20 cellular contexts compared by ENCODE assay signal in the genomic region with DNA sequence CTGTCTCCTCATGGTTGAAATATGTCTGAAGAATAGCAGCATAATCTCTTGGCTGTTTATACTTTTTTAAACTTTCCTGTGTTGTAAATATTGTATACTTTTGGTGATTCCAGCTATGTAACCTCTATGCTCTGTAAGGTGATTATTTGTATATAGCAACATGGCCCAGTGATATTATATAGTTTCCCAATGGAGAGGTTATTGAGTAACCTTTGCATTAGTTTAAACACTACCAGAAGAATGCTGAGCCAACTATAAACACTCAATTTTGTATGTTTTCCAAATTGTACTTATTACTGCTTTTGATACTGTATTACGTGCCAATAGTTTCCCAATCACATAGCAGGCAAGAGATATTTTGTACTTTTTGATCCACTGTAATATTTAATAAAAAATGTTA.
DNase-seq lines count a peak whose midpoint lies in the region; ATAC-seq, FAIRE-seq and TF ChIP-seq lines count a peak whose summit lies in the region.
"Had no signal": no experiment of that assay in that cellular context is flagged by ENCODE, and none has a peak within 500 bp of the region (broad histone marks: within the 10 kb centered on the region; RNA-seq: fewer than 3 reads in every experiment).

No MANE protein-coding gene starts in this region.

- no peak overlapping the region for H4K91ac ChIP-seq in H9 (ENCODE audit: insufficient read length, low read depth, low read length)

- no peak for TF ChIP-seq POLR2A in A549 (IDR thresholded peaks at IDR 0.05; ENCODE audit: low read length)
- no peak for TF ChIP-seq POLR2A in esophagus squamous epithelium (IDR thresholded peaks at IDR 0.05)
- no peak for TF ChIP-seq POLR2A in lower leg skin (IDR thresholded peaks at IDR 0.05)

- H3K27ac Mint-ChIP-seq in HFFc6 (0 out of 2 replicates have a peak overlapping the region, but pooled peaks have one; percentile 83), H9 (no peak overlapping the region)
- H3K27ac Mint-ChIP-seq: endodermal cell, memory B cell had no signal

- CTCF ChIA-PET in A549 (lab: Yijun Ruan, JAX), result interaction anchor here (1.2 to 2.1 kb wide), 3 partner anchors 12 to 32 kb away, joined by 4 to 6 read pairs (median 4); no protein-coding TSS in a partner anchor

- no peaks in the 10 kb centered on the region for H3K27me3 ChIP-seq in esophagus squamous epithelium
- no peaks in the 10 kb centered on the region for H3K27me3 ChIP-seq in psoas muscle (ENCODE audit: insufficient read depth in 3 of 3, low read length in 2 of 3)
- H3K27me3 ChIP-seq in H9 (ENCODE audit: insufficient read depth, low read length), result no peaks in the 10 kb centered on the region

- peaks cover 12 to 21% (median 16%) of the 10 kb centered on the region in 3 donors for H3K36me3 ChIP-seq in esophagus squamous epithelium
- H3K36me3 ChIP-seq in psoas muscle (ENCODE audit: insufficient read depth in 1 of 2, low read depth in 1 of 2), result peaks cover 0 to 22% of the 10 kb centered on the region in 2 donors
- H3K36me3 ChIP-seq in kidney (ENCODE audit: control insufficient read depth in 1 of 2, insufficient read depth in 2 of 2, low read length in 2 of 2), result peaks cover 11 to 17% of the 10 kb centered on the region in 2 donors

- no peak overlapping the region for H3K23ac ChIP-seq in H9 (ENCODE audit: insufficient read length, low read depth, low read length)

- H3K9ac ChIP-seq in kidney (ENCODE audit: low read length in 2 of 2) (no peak overlapping the region), H9 (ENCODE audit: extremely low read depth, insufficient read length, low read length) (no peak overlapping the region)

- H3K36me3 Mint-ChIP-seq in HFFc6 (ENCODE audit: low read depth) (peaks cover 69% of the 10 kb centered on the region), H9 (ENCODE audit: insufficient read depth in 1 of 3, low read depth in 3 of 3) (no peaks in the 10 kb centered on the region)

- no peak overlapping the region for H3K4me3 Mint-ChIP-seq in HFFc6
- no peak overlapping the region for H3K4me3 Mint-ChIP-seq in H9
- H3K4me3 Mint-ChIP-seq: activated T-cell treated with anti-CD3 and anti-CD28 coated beads, Interleukin-2, amount 50 U/mL, for 4 hours; endodermal cell; memory B cell; natural killer cell treated with Interleukin-12 subunit alpha and Interleukin-12 subunit beta and Interleukin-15 and Interleukin-18, amount 100 ng/mL, for 72 hours had no signal

- peak in 1 of 2 experiments; percentile 28; a peak in 1 of 5 replicates for TF ChIP-seq EP300 in A549 (IDR thresholded peaks at IDR 0.05)

- H2BK15ac ChIP-seq in H9 (ENCODE audit: low read depth, low read length), result no peak overlapping the region

- H3K4me1 ChIP-seq in A549 (peaks cover 47% of the 10 kb centered on the region), esophagus squamous epithelium (peaks cover 0 to 48% (median 22%) of the 10 kb centered on the region in 3 donors), psoas muscle (peaks cover 21% of the 10 kb centered on the region), kidney (ENCODE audit: control insufficient read depth in 1 of 2, insufficient read depth in 1 of 2, low read depth in 1 of 2, low read length in 2 of 2) (peaks cover 3 to 13% of the 10 kb centered on the region in 2 donors), H9 (ENCODE audit: insufficient read depth, low read length) (no peaks in the 10 kb centered on the region; the same call in 1 of the 2 replicates)

- H2AK5ac ChIP-seq in H9 (ENCODE audit: insufficient read length, low read length), result no peak overlapping the region

- H2BK20ac ChIP-seq in H9 (ENCODE audit: low read depth, low read length, poor library complexity, severe bottlenecking), result no peak overlapping the region

- peaks cover 27% of the 10 kb centered on the region for H3K27me3 Mint-ChIP-seq in HFFc6 (ENCODE audit: insufficient read depth)
- H3K27me3 Mint-ChIP-seq in H9 (ENCODE audit: low read depth), result no peaks in the 10 kb centered on the region
- H3K27me3 Mint-ChIP-seq: memory B cell; natural killer cell treated with Interleukin-12 subunit alpha and Interleukin-12 subunit beta and Interleukin-15 and Interleukin-18, amount 100 ng/mL, for 72 hours had no signal

- no peaks in the 10 kb centered on the region for H3K79me2 ChIP-seq in H9 (ENCODE audit: insufficient read depth, low read length)

- no peak overlapping the region for H2BK120ac ChIP-seq in H9 (ENCODE audit: low read depth, low read length, poor library complexity, severe bottlenecking)

- no peaks in the 10 kb centered on the region for H4K20me1 ChIP-seq in H9 (ENCODE audit: control insufficient read depth, insufficient read depth, insufficient read length)

- no peak for DNase-seq in A549 (ENCODE audit: low read depth in 1 of 2, low spot score in 1 of 2)
- no peak for DNase-seq in HFFc6
- no peak for DNase-seq in esophagus squamous epithelium (lab: John Stamatoyannopoulos, UW)
- DNase-seq in psoas muscle, result no peak
- DNase-seq in kidney, result no peak
- DNase-seq in lower leg skin (ENCODE audit: low spot score in 2 of 2), result no peak
- DNase-seq in H9, result no peak
- DNase-seq: activated CD4-positive, alpha-beta T cell treated with anti-CD3 and anti-CD28 coated beads, Interleukin-2, amount 50 U/mL, for 48 hours; activated T-cell treated with anti-CD3 and anti-CD28 coated beads, Interleukin-2, amount 50 U/mL, for 4 hours; amniotic stem cell; endodermal cell; Kasumi-1; NCI-H1417; NCI-H774; stimulated activated CD4-positive, alpha-beta T cell treated with anti-CD3 and anti-CD28 coated beads, Interleukin-1b, Interleukin-23, amount 100 ng/mL, for 48 hours; substantia nigra had no signal

- POLR2A ChIA-PET in A549 (lab: Yijun Ruan, JAX), result interaction anchor here (1.6 kb wide), 1 partner anchor 47 kb away, joined by 9 read pairs; no protein-coding TSS in a partner anchor

- no peak overlapping the region for H3T11ph ChIP-seq in H9 (ENCODE audit: low read length)

- TF ChIP-seq CTCF in A549 (IDR thresholded peaks at IDR 0.05) (no peak), HFFc6 (IDR thresholded peaks at IDR 0.05) (no peak), esophagus squamous epithelium (IDR thresholded peaks at IDR 0.05) (no peak), psoas muscle (IDR thresholded peaks at IDR 0.05) (no peak), kidney (IDR thresholded peaks at IDR 0.05; ENCODE audit: borderline replicate concordance, extremely low read depth, insufficient read depth) (no peak), lower leg skin (IDR thresholded peaks at IDR 0.05) (no peak), H9 (conservative IDR thresholded peaks at IDR 0.05) (no peak)

- TF ChIP-seq RAD21 in A549 (conservative IDR thresholded peaks at IDR 0.05 in 1 of 2, IDR thresholded peaks at IDR 0.05 in 1 of 2), result no peak

- no peak overlapping the region for H4K5ac ChIP-seq in H9 (ENCODE audit: insufficient read length, low read depth, low read length)

- WGBS in A549 (ENCODE audit: missing lambda C conversion rate), result 63% methylated on average over 1 of the region's 1 CpG
- WGBS in esophagus squamous epithelium, 2 donors, result 53 to 77% methylated on average over 1 of the region's 1 CpG
- WGBS in psoas muscle, 3 donors, result 79 to 92% (median 87%) methylated on average over 1 of the region's 1 CpG
- WGBS in lower leg skin, 2 donors, result 48 to 59% methylated on average over 1 of the region's 1 CpG
- WGBS in H9 (ENCODE audit: extremely low coverage, insufficient read length, low lambda C conversion rate), result no CpG with 5 or more reads among the region's 1 CpG

- H2AFZ ChIP-seq in H9 (ENCODE audit: low read length), result no peak overlapping the region

- H3K4me1 Mint-ChIP-seq in HFFc6 (ENCODE audit: low read depth) (peaks cover 77% of the 10 kb centered on the region), H9 (peaks cover 6 to 9% of the 10 kb centered on the region in 2 experiments; a peak in 3 of 4 replicates)
- H3K4me1 Mint-ChIP-seq: endodermal cell had no signal

- no peak overlapping the region for H3K18ac ChIP-seq in H9 (ENCODE audit: insufficient read length, low read depth, low read length)

- H3K27ac ChIP-seq in A549 (peak overlapping the region; percentile 70 to 89), esophagus squamous epithelium (peak overlapping the region in 3 of 4 donors; percentile 55 to 68 (median 61)), psoas muscle (peak overlapping the region; percentile 56), kidney (ENCODE audit: low read depth in 2 of 2, low read length in 2 of 2) (peak overlapping the region in 1 of 2 donors; percentile 70), H9 (ENCODE audit: insufficient read length, low read depth, low read length) (no peak overlapping the region)

- H3K9me3 Mint-ChIP-seq in HFFc6 (peaks cover 5% of the 10 kb centered on the region), H9 (no peaks in the 10 kb centered on the region)
- H3K9me3 Mint-ChIP-seq: activated T-cell treated with anti-CD3 and anti-CD28 coated beads, Interleukin-2, amount 50 U/mL, for 4 hours; endodermal cell; memory B cell; natural killer cell treated with Interleukin-12 subunit alpha and Interleukin-12 subunit beta and Interleukin-15 and Interleukin-18, amount 100 ng/mL, for 72 hours had no signal

- no peaks in the 10 kb centered on the region for H3K79me1 ChIP-seq in H9 (ENCODE audit: insufficient read depth, low read depth, low read length, poor library complexity, severe bottlenecking)

- H3K4me2 ChIP-seq in A549 (peak overlapping the region; percentile 72), H9 (ENCODE audit: insufficient read depth, insufficient read length, low read length) (no peak overlapping the region)

- ATAC-seq in A549 (no peak), psoas muscle (no peak), HG03039 (IDR thresholded peaks at IDR 0.05; ENCODE audit: unreplicated experiment) (no peak)
- ATAC-seq: activated T-cell treated with anti-CD3 and anti-CD28 coated beads, Interleukin-2, amount 50 U/mL, for 4 hours; natural killer cell treated with Interleukin-12 subunit alpha and Interleukin-12 subunit beta and Interleukin-15 and Interleukin-18, amount 100 ng/mL, for 72 hours had no signal

- H2BK5ac ChIP-seq in H9 (ENCODE audit: insufficient read length, low read length), result no peak overlapping the region

- no peaks in the 10 kb centered on the region for H3K23me2 ChIP-seq in H9 (ENCODE audit: insufficient read length, low read depth, low read length, poor library complexity, severe bottlenecking)

- no peak overlapping the region for H3K4me3 ChIP-seq in A549
- H3K4me3 ChIP-seq in esophagus squamous epithelium, result no peak overlapping the region
- H3K4me3 ChIP-seq in psoas muscle, result no peak overlapping the region
- H3K4me3 ChIP-seq in kidney (ENCODE audit: low read length in 2 of 2), result no peak overlapping the region
- no peak overlapping the region for H3K4me3 ChIP-seq in lower leg skin (ENCODE audit: low read depth, poor library complexity, severe bottlenecking)
- H3K4me3 ChIP-seq: HAP-1 had no signal

- H4K8ac ChIP-seq in H9 (replicated peaks; ENCODE audit: insufficient read length, low read depth, low read length), result no peak overlapping the region

- H3K56ac ChIP-seq in H9 (ENCODE audit: insufficient read length, low read depth, low read length), result no peak overlapping the region

- intact Hi-C loops in esophagus squamous epithelium (cut with DNase I) (no loop called here), psoas muscle (cut with DNase I) (loop anchor here in 1 of 2 donors (10.0 kb wide), 1 partner anchor 52 kb away; no protein-coding TSS in a partner anchor), kidney (cut with DNase I) (no loop called here), lower leg skin (cut with DNase I; ENCODE audit: low total_unique reads) (no loop called here)

- no peaks in the 10 kb centered on the region for H3K9me3 ChIP-seq in A549
- no peaks in the 10 kb centered on the region for H3K9me3 ChIP-seq in esophagus squamous epithelium
- no peaks in the 10 kb centered on the region for H3K9me3 ChIP-seq in psoas muscle
- no peaks in the 10 kb centered on the region for H3K9me3 ChIP-seq in kidney (ENCODE audit: control insufficient read depth in 1 of 2, low read length in 2 of 2)
- H3K9me3 ChIP-seq in H9 (ENCODE audit: control insufficient read depth, low read depth, low read length), result no peaks in the 10 kb centered on the region
- H3K9me3 ChIP-seq: HAP-1 had no signal

- H2BK12ac ChIP-seq in H9 (ENCODE audit: insufficient read length, low read depth, low read length), result no peak overlapping the region

- no peak overlapping the region for H3K14ac ChIP-seq in H9 (ENCODE audit: insufficient read depth, low read length)

- FAIRE-seq in A549 (lab: Jason Lieb, UNC) (no peak), kidney (lab: Jason Lieb, UNC) (no peak)

- no peak overlapping the region for H3K4ac ChIP-seq in H9 (ENCODE audit: low read depth, low read length)
